ENCODE assay signal across 9 cellular contexts in the genomic region with DNA sequence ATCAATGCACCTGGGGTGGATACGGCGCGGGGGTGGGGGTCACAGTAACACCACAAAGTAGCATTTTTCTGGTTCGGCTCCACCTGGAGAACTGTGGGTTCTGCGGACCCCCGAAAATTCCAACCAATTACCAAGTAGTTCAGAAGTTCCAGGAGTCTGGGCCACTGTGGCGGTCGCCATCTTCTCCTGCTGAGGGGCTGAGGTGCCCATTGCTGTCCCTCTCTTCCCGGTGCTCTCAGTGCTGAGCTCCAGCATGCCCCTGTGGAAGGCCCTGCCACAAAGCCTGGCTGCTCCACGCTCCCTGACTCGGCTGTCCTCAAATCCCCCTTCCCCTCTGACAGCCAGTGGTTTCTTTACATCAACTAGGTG.
A peak's percentile ranks its signal among the peaks of the same experiment; 100 is the strongest.
DNase-seq lines count a peak whose midpoint lies in the region; ATAC-seq, FAIRE-seq and TF ChIP-seq lines count a peak whose summit lies in the region.
"Had no signal": no experiment of that assay in that cellular context is flagged by ENCODE, and none has a peak within 500 bp of the region (broad histone marks: within the 10 kb centered on the region; RNA-seq: fewer than 3 reads in every experiment).

No MANE protein-coding gene starts in this region.

- H3K4me3 ChIP-seq in astrocyte (ENCODE audit: insufficient read depth, low read depth, low read length), result no peak overlapping the region
- H3K4me3 ChIP-seq in aorta (ENCODE audit: low read length in 2 of 2), result no peak overlapping the region

- H3K4me2 ChIP-seq in astrocyte (ENCODE audit: low read length), result peak overlapping the region; percentile 97

- H3K36me3 ChIP-seq in astrocyte (ENCODE audit: insufficient read depth, low read length) (no peaks in the 10 kb centered on the region), aorta (ENCODE audit: control insufficient read depth in 1 of 2, insufficient read depth in 2 of 2, low read length in 1 of 2) (no peaks in the 10 kb centered on the region)
- H3K36me3 ChIP-seq: cardiac muscle cell had no signal

- no peaks in the 10 kb centered on the region for H3K27me3 ChIP-seq in astrocyte (ENCODE audit: insufficient read depth, low read length)
- H3K27me3 ChIP-seq in aorta (ENCODE audit: control insufficient read depth in 1 of 2, insufficient read depth in 2 of 2, low read length in 1 of 2), result no peaks in the 10 kb centered on the region

- no peaks in the 10 kb centered on the region for H3K79me2 ChIP-seq in astrocyte (ENCODE audit: insufficient read depth, low read length)

- DNase-seq in stimulated activated naive CD8-positive, alpha-beta T cell treated with anti-CD3 and anti-CD28 coated beads, Interleukin-15, Interleukin-2, amounts not matched to agents 100 U/mL and 50 U/mL, for 24 hours, result no peak
- DNase-seq in astrocyte (ENCODE audit: low read depth) (no peak), naive B cell (no peak), aorta (peak; percentile 50 to 70), sciatic nerve (ENCODE audit: low spot score) (no peak)

- intact Hi-C loops in aorta (cut with DNase I), result loop anchor here (2.0 to 10.0 kb wide), 10 partner anchors 53 to 365 kb away; a partner anchor contains a TSS
- intact Hi-C loops in sciatic nerve (cut with DNase I), result no loop called here

- H3K27ac ChIP-seq in astrocyte (ENCODE audit: low read depth, low read length) (no peak overlapping the region), aorta (ENCODE audit: low read depth in 1 of 2, low read length in 2 of 2) (peak overlapping the region; percentile 33 to 98)
- H3K27ac ChIP-seq: cardiac muscle cell had no signal

- TF ChIP-seq CTCF in astrocyte (IDR thresholded peaks at IDR 0.05; ENCODE audit: insufficient read depth, low read depth, low read length), result no peak

- peak overlapping the region; percentile 84 for H3K9ac ChIP-seq in astrocyte (ENCODE audit: low read length)

- peaks cover 24% of the 10 kb centered on the region for H3K27me3 Mint-ChIP-seq in stimulated activated naive CD8-positive, alpha-beta T cell treated with anti-CD3 and anti-CD28 coated beads, Interleukin-15, Interleukin-2, amounts not matched to agents 100 ng/mL and 50 ng/mL, for 24 hours
- H3K27me3 Mint-ChIP-seq in astrocyte (ENCODE audit: low read depth, unreplicated experiment), result peaks cover 2% of the 10 kb centered on the region
- peaks cover 9 to 27% (median 17%) of the 10 kb centered on the region in 3 donors for H3K27me3 Mint-ChIP-seq in naive B cell

- no peak for FAIRE-seq in astrocyte (lab: Jason Lieb, UNC)

- H3K4me1 Mint-ChIP-seq in stimulated activated naive CD8-positive, alpha-beta T cell treated with anti-CD3 and anti-CD28 coated beads, Interleukin-15, Interleukin-2, amounts not matched to agents 100 ng/mL and 50 ng/mL, for 24 hours (ENCODE audit: low read depth), result peaks cover 17% of the 10 kb centered on the region
- peaks cover 3% of the 10 kb centered on the region for H3K4me1 Mint-ChIP-seq in astrocyte (ENCODE audit: low read depth, unreplicated experiment)
- peaks cover 14 to 32% (median 28%) of the 10 kb centered on the region in 3 donors for H3K4me1 Mint-ChIP-seq in naive B cell

- H3K9me3 Mint-ChIP-seq in stimulated activated naive CD8-positive, alpha-beta T cell treated with anti-CD3 and anti-CD28 coated beads, Interleukin-15, Interleukin-2, amounts not matched to agents 100 ng/mL and 50 ng/mL, for 24 hours, result no peaks in the 10 kb centered on the region
- peaks cover 5% of the 10 kb centered on the region for H3K9me3 Mint-ChIP-seq in astrocyte (ENCODE audit: unreplicated experiment)
- peaks cover 3 to 13% (median 5%) of the 10 kb centered on the region in 7 donors for H3K9me3 Mint-ChIP-seq in naive B cell

- no peak overlapping the region for H2AFZ ChIP-seq in astrocyte (ENCODE audit: low read depth, low read length)

- H3K36me3 Mint-ChIP-seq in stimulated activated naive CD8-positive, alpha-beta T cell treated with anti-CD3 and anti-CD28 coated beads, Interleukin-15, Interleukin-2, amounts not matched to agents 100 ng/mL and 50 ng/mL, for 24 hours (ENCODE audit: low read depth), result peaks cover under 1% of the 10 kb centered on the region
- H3K36me3 Mint-ChIP-seq in astrocyte (ENCODE audit: low read depth, unreplicated experiment) (peaks cover 3% of the 10 kb centered on the region), naive B cell (peaks cover under 1 to 10% of the 10 kb centered on the region in 2 donors)

- no peaks in the 10 kb centered on the region for H4K20me1 ChIP-seq in astrocyte (ENCODE audit: insufficient read depth, low read length)

- H3K27ac Mint-ChIP-seq in stimulated activated naive CD8-positive, alpha-beta T cell treated with anti-CD3 and anti-CD28 coated beads, Interleukin-15, Interleukin-2, amounts not matched to agents 100 ng/mL and 50 ng/mL, for 24 hours, result no peak overlapping the region
- H3K27ac Mint-ChIP-seq in astrocyte (ENCODE audit: unreplicated experiment) (peak overlapping the region; percentile 53), naive B cell (peak overlapping the region in 2 of 6 donors; percentile 20 to 43)

- H3K9me3 ChIP-seq in astrocyte (ENCODE audit: insufficient read depth, low read depth, low read length), result no peaks in the 10 kb centered on the region
- H3K9me3 ChIP-seq in aorta (ENCODE audit: control insufficient read depth, low read length), result no peaks in the 10 kb centered on the region

- no peak for ATAC-seq in stimulated activated naive CD8-positive, alpha-beta T cell treated with anti-CD3 and anti-CD28 coated beads, Interleukin-15, Interleukin-2, amounts not matched to agents 100 U/mL and 50 U/mL, for 24 hours
- ATAC-seq in naive B cell (ENCODE audit: low read depth in 2 of 2) (no peak), aorta (ENCODE audit: low FRiP score) (no peak), sciatic nerve (no peak), HG03139 (IDR thresholded peaks at IDR 0.05; ENCODE audit: unreplicated experiment) (no peak), HG03378 (IDR thresholded peaks at IDR 0.05; ENCODE audit: unreplicated experiment) (no peak)

- WGBS in aorta, 2 donors, result 38 to 43% methylated on average over 11 of the region's 11 CpGs

- peak overlapping the region; percentile 69 for H3K4me3 Mint-ChIP-seq in stimulated activated naive CD8-positive, alpha-beta T cell treated with anti-CD3 and anti-CD28 coated beads, Interleukin-15, Interleukin-2, amounts not matched to agents 100 ng/mL and 50 ng/mL, for 24 hours
- H3K4me3 Mint-ChIP-seq in astrocyte (ENCODE audit: unreplicated experiment), result peak overlapping the region; percentile 75
- H3K4me3 Mint-ChIP-seq in naive B cell, result peak overlapping the region; percentile 79 to 91 (median 81)

- H3K4me1 ChIP-seq in astrocyte (ENCODE audit: insufficient read depth, low read length) (peaks cover 23% of the 10 kb centered on the region), aorta (ENCODE audit: control insufficient read depth in 1 of 2, insufficient read depth in 2 of 2, low read length in 2 of 2) (peaks cover 3 to 4% of the 10 kb centered on the region in 2 donors)

Comparison
In these comparisons a context has a peak if more than half of its experiments do, and no peak if none do; other contexts are left out.
1. DNase-seq: peak in aorta (2 of 2); none in stimulated activated naive CD8-positive, alpha-beta T cell treated with anti-CD3 and anti-CD28 coated beads, Interleukin-15, Interleukin-2, amounts not matched to agents 100 U/mL and 50 U/mL, for 24 hours (single experiment), astrocyte (single experiment), naive B cell (single experiment) and sciatic nerve (single experiment).
2. Peak in every context shown above with its lines, with median percentiles within 50 percentile points of each other: H3K4me3 Mint-ChIP-seq.